ENCODE assay signal across 8 cellular contexts in the genomic region with DNA sequence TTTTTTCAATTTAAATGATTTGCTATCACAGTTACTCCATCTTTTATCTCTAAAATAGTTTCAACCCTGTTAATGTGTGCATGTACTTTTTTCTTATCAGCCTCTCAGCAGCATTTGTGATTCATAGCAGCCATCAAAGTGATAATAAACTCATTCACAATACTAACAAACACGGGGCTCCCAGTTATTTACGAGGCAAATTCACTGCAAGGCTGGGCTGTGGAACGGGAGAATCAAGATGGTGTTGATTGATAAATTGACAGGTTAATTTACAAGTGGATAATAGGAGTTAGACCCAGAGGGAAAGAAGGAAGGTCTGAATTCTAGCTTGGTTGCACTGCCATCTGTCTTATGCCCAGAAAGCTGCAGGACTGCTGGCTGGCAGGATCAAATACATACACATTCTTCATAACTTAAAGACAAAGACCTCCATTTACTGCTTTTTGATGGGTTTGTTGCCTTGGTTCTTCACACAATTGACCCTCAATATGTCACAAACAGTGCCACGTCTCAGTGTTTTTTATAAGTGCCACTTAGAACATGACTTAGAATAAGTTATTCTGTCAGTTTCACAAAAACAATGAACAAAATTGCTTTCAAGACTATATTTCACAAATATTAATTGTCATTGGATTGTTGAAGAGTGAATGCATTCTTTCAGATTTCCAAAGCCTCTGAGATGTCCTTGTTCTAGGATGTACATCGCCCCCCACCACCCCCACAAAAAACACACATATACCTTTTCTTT.
A peak's percentile ranks its signal among the peaks of the same experiment; 100 is the strongest.
DNase-seq lines count a peak whose midpoint lies in the region; ATAC-seq and TF ChIP-seq lines count a peak whose summit lies in the region.

No MANE protein-coding gene starts in this region.

- H3K4me3 ChIP-seq in AG04450 (ENCODE audit: low read depth, low read length): no peak overlapping the region
- no peak overlapping the region for H3K4me3 ChIP-seq in PC-3 (ENCODE audit: low read length)
- H3K4me3 ChIP-seq in fibroblast of villous mesenchyme (ENCODE audit: low read depth, low read length): no peak overlapping the region
- H3K4me3 ChIP-seq in stomach smooth muscle (ENCODE audit: low read length in 2 of 2): peak overlapping the region in 1 of 2 donors; percentile 31

- H2AFZ ChIP-seq in PC-3 (ENCODE audit: low read length): no peak overlapping the region

- H3K36me3 ChIP-seq in PC-3 (ENCODE audit: low read depth, low read length): no peaks in the 10 kb centered on the region
- no peaks in the 10 kb centered on the region for H3K36me3 ChIP-seq in stomach smooth muscle (ENCODE audit: control insufficient read depth in 2 of 2, insufficient read depth in 2 of 2, low read length in 2 of 2)

- no peak for DNase-seq in AG04450 (ENCODE audit: low read depth, low spot score)
- DNase-seq in PC-3: peak; percentile 13
- peak; percentile 39 for DNase-seq in fibroblast of villous mesenchyme (ENCODE audit: low read depth)
- DNase-seq in UCSD-AML1 (lab: John Stamatoyannopoulos, UW; ENCODE audit: unreplicated experiment): no peak
- DNase-seq in 8988T: no peak

- H3K9me3 ChIP-seq in AG04450 (ENCODE audit: control insufficient read depth, insufficient read depth, low read length) (no peaks in the 10 kb centered on the region), PC-3 (ENCODE audit: low read length) (no peaks in the 10 kb centered on the region), stomach smooth muscle (ENCODE audit: control insufficient read depth in 2 of 2, low read length in 2 of 2) (no peaks in the 10 kb centered on the region)

- no peaks in the 10 kb centered on the region for H4K20me1 ChIP-seq in PC-3 (ENCODE audit: low read length)

- peak; percentile 44 for TF ChIP-seq CTCF in AG04450 (IDR thresholded peaks at IDR 0.05; ENCODE audit: low read depth, low read length)
- peak; percentile 53 for TF ChIP-seq CTCF in PC-3 (conservative IDR thresholded peaks at IDR 0.05; ENCODE audit: low read depth, low read length)
- peak; percentile 56 for TF ChIP-seq CTCF in fibroblast of villous mesenchyme (IDR thresholded peaks at IDR 0.05; ENCODE audit: insufficient read depth, low read depth, low read length)

- H3K79me2 ChIP-seq in PC-3 (ENCODE audit: low read length): no peaks in the 10 kb centered on the region

- H3K27ac ChIP-seq in AG04450 (ENCODE audit: low read depth, low read length): no peak overlapping the region
- no peak overlapping the region for H3K27ac ChIP-seq in PC-3 (ENCODE audit: low read length)
- peak overlapping the region; percentile 19 for H3K27ac ChIP-seq in stomach smooth muscle (ENCODE audit: low read length)

- no peak overlapping the region for H3K4me2 ChIP-seq in PC-3 (ENCODE audit: low read length)

- POLR2A ChIA-PET in AG04450 (lab: Yijun Ruan, JAX) (no interaction called here), PC-3 (lab: Charles Lee; ENCODE audit: unreplicated experiment) (no interaction called here)

- intact Hi-C loops in PC-3 (cut with micrococcal nuclease): no loop called here

- H3K4me1 ChIP-seq in PC-3 (ENCODE audit: insufficient read depth, low read length) (no peaks in the 10 kb centered on the region), stomach smooth muscle (ENCODE audit: control insufficient read depth, insufficient read depth, low read length) (no peaks in the 10 kb centered on the region)

- CTCF ChIA-PET in AG04450 (lab: Charles Lee): interaction anchor here (0.6 to 0.7 kb wide), 3 partner anchors 81 to 907 kb away, joined by 3 to 8 read pairs (median 6); no protein-coding TSS in a partner anchor
- CTCF ChIA-PET in PC-3 (lab: Charles Lee): no interaction called here

- H3K9me2 ChIP-seq in PC-3 (replicated peaks; ENCODE audit: low read length): no peaks in the 10 kb centered on the region

- no peaks in the 10 kb centered on the region for H3K27me3 ChIP-seq in AG04450 (ENCODE audit: control insufficient read depth, insufficient read depth, low read length)
- peaks cover 42% of the 10 kb centered on the region for H3K27me3 ChIP-seq in PC-3 (ENCODE audit: low read length)
- no peaks in the 10 kb centered on the region for H3K27me3 ChIP-seq in stomach smooth muscle (ENCODE audit: control insufficient read depth in 1 of 2, insufficient read depth in 2 of 2, low read length in 2 of 2)

- BruUV-seq in PC-3 (replicated peaks; lab: Mats Ljungman, UMichigan): no TSS peak

- no peaks in the 10 kb centered on the region for H3F3A ChIP-seq in PC-3 (ENCODE audit: low read length, unreplicated experiment)

- ATAC-seq in HG03432 (IDR thresholded peaks at IDR 0.05; ENCODE audit: unreplicated experiment) (peak; percentile 47), PC-3 (no peak), HG02759 (IDR thresholded peaks at IDR 0.05; ENCODE audit: unreplicated experiment) (no peak)

- H3K9ac ChIP-seq in PC-3 (ENCODE audit: low read length) (no peak overlapping the region), stomach smooth muscle (ENCODE audit: low read length in 2 of 2) (peak overlapping the region in 1 of 2 donors; percentile 14)

Comparison
In these comparisons a context has a peak if more than half of its experiments do, and no peak if none do; other contexts are left out.
1. DNase-seq: peak in PC-3 (single experiment) and fibroblast of villous mesenchyme (single experiment); none in AG04450 (single experiment), UCSD-AML1 (single experiment) and 8988T (single experiment).
2. Peak in every context shown above with its lines, with median percentiles within 50 percentile points of each other: CTCF ChIP-seq.